In the genomic region with DNA sequence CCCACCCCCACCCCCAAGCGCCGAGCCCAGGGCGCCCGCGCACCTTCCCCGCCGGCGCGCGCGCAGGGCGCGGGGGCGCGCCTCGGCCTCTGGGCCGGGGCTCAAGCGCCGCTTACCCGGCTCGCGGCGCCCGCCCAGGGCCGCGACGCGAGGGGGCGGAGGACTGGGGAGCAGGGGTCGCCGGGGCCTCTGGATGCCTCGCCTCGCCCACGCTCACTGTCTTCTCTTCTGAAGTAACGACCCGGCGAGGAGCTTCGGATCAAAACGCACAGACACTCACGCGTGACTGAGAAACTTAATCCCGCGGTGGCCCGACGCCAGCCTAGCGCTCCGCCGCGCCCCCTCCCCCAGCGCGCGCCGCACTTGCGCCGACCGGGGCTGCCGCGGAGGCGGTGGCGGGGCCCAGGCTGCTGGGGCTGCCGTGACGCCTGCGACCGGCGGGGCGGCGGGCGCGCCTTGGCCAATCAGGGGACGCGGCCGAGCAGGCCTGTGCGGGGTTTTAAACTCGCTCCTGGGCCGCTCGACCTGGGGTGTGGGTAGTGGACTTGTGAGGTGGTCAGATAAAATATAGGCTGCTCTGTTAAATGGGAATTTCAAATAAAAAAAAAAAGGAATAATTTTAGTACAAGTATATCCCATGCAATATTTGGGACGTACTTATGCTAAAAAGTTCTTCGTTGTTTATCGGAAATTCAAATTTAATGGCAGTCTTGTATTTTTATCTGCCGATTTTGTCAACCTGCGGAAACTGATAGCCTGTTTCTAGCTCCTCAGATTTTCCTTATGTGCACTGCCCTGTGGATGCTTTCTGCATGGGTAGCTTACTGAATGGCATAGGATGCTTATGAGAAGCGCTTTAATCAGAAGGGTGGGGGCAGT, we compare ENCODE assay signal across 8 cellular contexts. TPM values are rescaled to one million over a fixed set of nuclear protein-coding genes. Genes with fewer than 3 reads are reported as not detected.
DNase-seq lines count a peak whose midpoint lies in the region; ATAC-seq lines count a peak whose summit lies in the region.

A gene with protein sequence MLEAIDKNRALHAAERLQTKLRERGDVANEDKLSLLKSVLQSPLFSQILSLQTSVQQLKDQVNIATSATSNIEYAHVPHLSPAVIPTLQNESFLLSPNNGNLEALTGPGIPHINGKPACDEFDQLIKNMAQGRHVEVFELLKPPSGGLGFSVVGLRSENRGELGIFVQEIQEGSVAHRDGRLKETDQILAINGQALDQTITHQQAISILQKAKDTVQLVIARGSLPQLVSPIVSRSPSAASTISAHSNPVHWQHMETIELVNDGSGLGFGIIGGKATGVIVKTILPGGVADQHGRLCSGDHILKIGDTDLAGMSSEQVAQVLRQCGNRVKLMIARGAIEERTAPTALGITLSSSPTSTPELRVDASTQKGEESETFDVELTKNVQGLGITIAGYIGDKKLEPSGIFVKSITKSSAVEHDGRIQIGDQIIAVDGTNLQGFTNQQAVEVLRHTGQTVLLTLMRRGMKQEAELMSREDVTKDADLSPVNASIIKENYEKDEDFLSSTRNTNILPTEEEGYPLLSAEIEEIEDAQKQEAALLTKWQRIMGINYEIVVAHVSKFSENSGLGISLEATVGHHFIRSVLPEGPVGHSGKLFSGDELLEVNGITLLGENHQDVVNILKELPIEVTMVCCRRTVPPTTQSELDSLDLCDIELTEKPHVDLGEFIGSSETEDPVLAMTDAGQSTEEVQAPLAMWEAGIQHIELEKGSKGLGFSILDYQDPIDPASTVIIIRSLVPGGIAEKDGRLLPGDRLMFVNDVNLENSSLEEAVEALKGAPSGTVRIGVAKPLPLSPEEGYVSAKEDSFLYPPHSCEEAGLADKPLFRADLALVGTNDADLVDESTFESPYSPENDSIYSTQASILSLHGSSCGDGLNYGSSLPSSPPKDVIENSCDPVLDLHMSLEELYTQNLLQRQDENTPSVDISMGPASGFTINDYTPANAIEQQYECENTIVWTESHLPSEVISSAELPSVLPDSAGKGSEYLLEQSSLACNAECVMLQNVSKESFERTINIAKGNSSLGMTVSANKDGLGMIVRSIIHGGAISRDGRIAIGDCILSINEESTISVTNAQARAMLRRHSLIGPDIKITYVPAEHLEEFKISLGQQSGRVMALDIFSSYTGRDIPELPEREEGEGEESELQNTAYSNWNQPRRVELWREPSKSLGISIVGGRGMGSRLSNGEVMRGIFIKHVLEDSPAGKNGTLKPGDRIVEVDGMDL (N-terminal part only) (minus strand): TSS at position 409 of the 879 bp plus-strand sequence. CDS start 29,377 bp downstream, outside the sequence.

- DNase-seq in NCI-H510A treated with DMSO at 0.1 percent for 48 hours (lab: John Stamatoyannopoulos, UW) (peak; percentile 59), dedifferentiated amniotic fluid mesenchymal stem cell (ENCODE audit: extremely low spot score) (peak; percentile 49), kidney glomerular epithelial cell (lab: John Stamatoyannopoulos, UW) (peak; percentile 37), RKO (ENCODE audit: low spot score) (no peak)
- no peak for DNase-seq in activated CD8-positive, alpha-beta memory T cell treated with anti-CD3 and anti-CD28 coated beads, Interleukin-2, amount 10 ng/mL, durations not matched to agents 7 days and 5 days

- H3K4me1 Mint-ChIP-seq in stimulated activated memory B cell treated with anti-CD40 and anti-IgM and Interleukin-4, amounts not matched to agents 10 μg/mL and 1 μg/mL and 100 μg/mL, for 72 hours: no peaks in the 10 kb centered on the region
- no peaks in the 10 kb centered on the region for H3K4me1 Mint-ChIP-seq in activated CD8-positive, alpha-beta memory T cell treated with anti-CD3 and anti-CD28 coated beads, Interleukin-2, amount 10 ng/mL, durations not matched to agents 7 days and 5 days

- peaks cover 10% of the 10 kb centered on the region for H3K9me3 Mint-ChIP-seq in stimulated activated memory B cell treated with anti-CD40 and anti-IgM and Interleukin-4, amounts not matched to agents 10 μg/mL and 1 μg/mL and 100 μg/mL, for 72 hours
- H3K9me3 Mint-ChIP-seq in activated CD8-positive, alpha-beta memory T cell treated with anti-CD3 and anti-CD28 coated beads, Interleukin-2, amount 10 ng/mL, durations not matched to agents 7 days and 5 days (ENCODE audit: low read depth): no peaks in the 10 kb centered on the region

- peaks cover 19% of the 10 kb centered on the region for H3K27me3 Mint-ChIP-seq in stimulated activated memory B cell treated with anti-CD40 and anti-IgM and Interleukin-4, amounts not matched to agents 10 μg/mL and 1 μg/mL and 100 μg/mL, for 72 hours
- peaks cover 11% of the 10 kb centered on the region for H3K27me3 Mint-ChIP-seq in activated CD8-positive, alpha-beta memory T cell treated with anti-CD3 and anti-CD28 coated beads, Interleukin-2, amount 10 ng/mL, durations not matched to agents 7 days and 5 days

- H3K36me3 Mint-ChIP-seq in stimulated activated memory B cell treated with anti-CD40 and anti-IgM and Interleukin-4, amounts not matched to agents 10 μg/mL and 1 μg/mL and 100 μg/mL, for 72 hours: no peaks in the 10 kb centered on the region
- H3K36me3 Mint-ChIP-seq in activated CD8-positive, alpha-beta memory T cell treated with anti-CD3 and anti-CD28 coated beads, Interleukin-2, amount 10 ng/mL, durations not matched to agents 7 days and 5 days: no peaks in the 10 kb centered on the region

- H3K27ac Mint-ChIP-seq in stimulated activated memory B cell treated with anti-CD40 and anti-IgM and Interleukin-4, amounts not matched to agents 10 μg/mL and 1 μg/mL and 100 μg/mL, for 72 hours: no peak within 1 kb of the TSS
- H3K27ac Mint-ChIP-seq in activated CD8-positive, alpha-beta memory T cell treated with anti-CD3 and anti-CD28 coated beads, Interleukin-2, amount 10 ng/mL, durations not matched to agents 7 days and 5 days: no peak within 1 kb of the TSS

- peak within 1 kb of the TSS; percentile 39 for H3K4me3 ChIP-seq in GM08714 (ENCODE audit: low read length)

- H3K4me3 Mint-ChIP-seq in stimulated activated memory B cell treated with anti-CD40 and anti-IgM and Interleukin-4, amounts not matched to agents 10 μg/mL and 1 μg/mL and 100 μg/mL, for 72 hours: no peak within 1 kb of the TSS
- H3K4me3 Mint-ChIP-seq in activated CD8-positive, alpha-beta memory T cell treated with anti-CD3 and anti-CD28 coated beads, Interleukin-2, amount 10 ng/mL, durations not matched to agents 7 days and 5 days: no peak within 1 kb of the TSS

- ATAC-seq in stimulated activated memory B cell treated with anti-CD40 and anti-IgM and Interleukin-4, amounts not matched to agents 10 μg/mL and 1 μg/mL and 100 μg/mL, for 72 hours: peak; percentile 16
- ATAC-seq in activated CD8-positive, alpha-beta memory T cell treated with anti-CD3 and anti-CD28 coated beads, Interleukin-2, amount 10 ng/mL, durations not matched to agents 7 days and 5 days: no peak
- ATAC-seq in HG03175 (IDR thresholded peaks at IDR 0.05; ENCODE audit: unreplicated experiment): no peak

- CTCF ChIA-PET in activated CD8-positive, alpha-beta memory T cell treated with anti-CD3 and anti-CD28 coated beads, Interleukin-2, amount 10 ng/mL, durations not matched to agents 7 days and 5 days (lab: Charles Lee): no interaction called here

RNA-seq across cellular contexts. Expression of the gene that starts here (rescaled TPM):
- total RNA-seq in activated CD8-positive, alpha-beta memory T cell treated with anti-CD3 and anti-CD28 coated beads, Interleukin-2, amount 10 ng/mL, durations not matched to agents 7 days and 5 days: not detected

Comparison
In these comparisons a context has a peak if more than half of its experiments do, and no peak if none do; other contexts are left out.
1. DNase-seq: peak in NCI-H510A treated with DMSO at 0.1 percent for 48 hours (single experiment), dedifferentiated amniotic fluid mesenchymal stem cell (single experiment) and kidney glomerular epithelial cell (single experiment); none in activated CD8-positive, alpha-beta memory T cell treated with anti-CD3 and anti-CD28 coated beads, Interleukin-2, amount 10 ng/mL, durations not matched to agents 7 days and 5 days (single experiment) and RKO (single experiment).